ENCODE assay signal across 13 cellular contexts in genomic region chr4:128306992-128307581, GRCh38. TPM values are rescaled to one million over a fixed set of nuclear protein-coding genes. Genes with fewer than 3 reads are reported as not detected.
A peak's percentile ranks its signal among the peaks of the same experiment; 100 is the strongest.
DNase-seq lines count a peak whose midpoint lies in the region; ATAC-seq lines count a peak whose summit lies in the region.
"Had no signal": no experiment of that assay in that cellular context is flagged by ENCODE, and none has a peak within 500 bp of the region (broad histone marks: within the 10 kb centered on the region; RNA-seq: fewer than 3 reads in every experiment).

No MANE protein-coding gene starts in this region.

- H3K4me1 Mint-ChIP-seq in activated naive CD4-positive, alpha-beta T cell treated with anti-CD3 and anti-CD28 coated beads for 36 hours (ENCODE audit: low read depth) = no peaks in the 10 kb centered on the region

- H3K9me3 ChIP-seq in trophoblast cell (ENCODE audit: insufficient read depth, low read depth, low read length) = no peaks in the 10 kb centered on the region
- H3K9me3 ChIP-seq: neutrophil had no signal

- no CpG with 5 or more reads among the region's 1 CpG for WGBS in trophoblast cell (ENCODE audit: extremely low coverage, insufficient coverage, insufficient read length)

- H2BK120ac ChIP-seq in trophoblast cell (ENCODE audit: insufficient read depth, low read length, poor library complexity) = no peak overlapping the region

- no peak overlapping the region for H2AK5ac ChIP-seq in trophoblast cell (ENCODE audit: low read length)

- no peak overlapping the region for H3K27ac Mint-ChIP-seq in activated naive CD4-positive, alpha-beta T cell treated with anti-CD3 and anti-CD28 coated beads for 36 hours

- peaks cover 5 to 6% of the 10 kb centered on the region in 2 experiments for H3K4me1 ChIP-seq in trophoblast cell (ENCODE audit: control insufficient read depth in 1 of 2, insufficient read depth in 2 of 2, low read length in 2 of 2)

- H3K9me3 Mint-ChIP-seq in activated naive CD4-positive, alpha-beta T cell treated with anti-CD3 and anti-CD28 coated beads for 36 hours = no peaks in the 10 kb centered on the region

- H3K27me3 Mint-ChIP-seq in activated naive CD4-positive, alpha-beta T cell treated with anti-CD3 and anti-CD28 coated beads for 36 hours (ENCODE audit: low read depth) = no peaks in the 10 kb centered on the region

- H2BK12ac ChIP-seq in trophoblast cell (ENCODE audit: low read length) = peak overlapping the region; percentile 23

- no peak overlapping the region for H3K4me3 ChIP-seq in trophoblast cell (ENCODE audit: low read depth, low read length)

- H3K9ac ChIP-seq in trophoblast cell (ENCODE audit: low read length) = no peak overlapping the region

- no peak overlapping the region for H4K12ac ChIP-seq in trophoblast cell (ENCODE audit: low read depth, low read length)

- no peak overlapping the region for H3K4me2 ChIP-seq in trophoblast cell (ENCODE audit: low read length)

- no peaks in the 10 kb centered on the region for H3K79me2 ChIP-seq in trophoblast cell (ENCODE audit: control insufficient read depth, insufficient read depth, low read length, poor library complexity)

- H3K27ac ChIP-seq in trophoblast cell (ENCODE audit: low read depth, low read length) = no peak overlapping the region
- H3K27ac ChIP-seq: neutrophil had no signal

- H3K36me3 ChIP-seq in trophoblast cell (ENCODE audit: control insufficient read depth in 1 of 2, insufficient read depth in 2 of 2, low read length in 2 of 2) = no peaks in the 10 kb centered on the region
- H3K36me3 ChIP-seq: neutrophil had no signal

- intact Hi-C loops in activated naive CD4-positive, alpha-beta T cell treated with anti-CD3 and anti-CD28 coated beads for 36 hours (cut with micrococcal nuclease) = no loop called here

- DNase-seq in trophoblast cell (no peak), NK-92 (lab: John Stamatoyannopoulos, UW; ENCODE audit: unreplicated experiment) (no peak), kidney glomerular epithelial cell (lab: John Stamatoyannopoulos, UW) (no peak), mesenteric fat pad (ENCODE audit: low spot score) (no peak)
- DNase-seq in activated naive CD4-positive, alpha-beta T cell treated with anti-CD3 and anti-CD28 coated beads for 36 hours = no peak
- DNase-seq: aorta; effector CD8-positive, alpha-beta T cell; stimulated activated CD4-positive, alpha-beta T cell treated with anti-CD3 and anti-CD28 coated beads, Interleukin-15, amount 100 ng/mL, for 24 hours; T-helper 9 cell had no signal

- H3K79me1 ChIP-seq in trophoblast cell (ENCODE audit: low read length) = peaks cover 3% of the 10 kb centered on the region

- ATAC-seq in GM19328 (IDR thresholded peaks at IDR 0.05; ENCODE audit: unreplicated experiment) = peak; percentile 87
- peak; percentile 79 for ATAC-seq in HG02678 (IDR thresholded peaks at IDR 0.05; ENCODE audit: unreplicated experiment)
- ATAC-seq in HG03575 (IDR thresholded peaks at IDR 0.05; ENCODE audit: extremely low read depth, insufficient number of reproducible peaks, low FRiP score, unreplicated experiment) = peak; percentile 45

- no peak overlapping the region for H2BK5ac ChIP-seq in trophoblast cell (ENCODE audit: low read depth, low read length, poor library complexity)

- H3K27me3 ChIP-seq in trophoblast cell (ENCODE audit: insufficient read depth, low read length) = no peaks in the 10 kb centered on the region
- H3K27me3 ChIP-seq: neutrophil had no signal

- peak overlapping the region; percentile 17 for H3K18ac ChIP-seq in trophoblast cell (ENCODE audit: low read length)

- H3K4me3 Mint-ChIP-seq in activated naive CD4-positive, alpha-beta T cell treated with anti-CD3 and anti-CD28 coated beads for 36 hours = no peak overlapping the region

- H3K23ac ChIP-seq in trophoblast cell (ENCODE audit: low read length) = no peak overlapping the region

- CTCF ChIA-PET in activated naive CD4-positive, alpha-beta T cell treated with anti-CD3 and anti-CD28 coated beads for 36 hours (lab: Charles Lee) = no interaction called here

- no peak overlapping the region for H4K8ac ChIP-seq in trophoblast cell (ENCODE audit: low read depth, low read length)

- no peak overlapping the region for H3K14ac ChIP-seq in trophoblast cell (ENCODE audit: low read length)

- no peak overlapping the region for H3K4ac ChIP-seq in trophoblast cell (ENCODE audit: low read depth, low read length)

- no peak overlapping the region for H4K91ac ChIP-seq in trophoblast cell (ENCODE audit: low read depth, low read length)

- no peak overlapping the region for H2AFZ ChIP-seq in trophoblast cell (ENCODE audit: insufficient read depth, low read length, poor library complexity)

- peaks cover 11% of the 10 kb centered on the region for H3K36me3 Mint-ChIP-seq in activated naive CD4-positive, alpha-beta T cell treated with anti-CD3 and anti-CD28 coated beads for 36 hours (ENCODE audit: low read depth)

RNA-seq across cellular contexts. Expression of gene PGRMC2, which starts 19.5 kb away (rescaled TPM):
- 223 and 226 TPM in 2 replicates for polyA plus RNA-seq in trophoblast cell (2013)
- 10 to 100 TPM; 19.2 to 22.0 TPM for total RNA-seq in activated naive CD4-positive, alpha-beta T cell treated with anti-CD3 and anti-CD28 coated beads for 36 hours
- 175 TPM for total RNA-seq in mesenteric fat pad
